15 cellular contexts compared by ENCODE assay signal in genomic region chr2:31979966-31980365, GRCh38. TPM values are rescaled to one million over a fixed set of nuclear protein-coding genes. Genes with fewer than 3 reads are reported as not detected.
DNase-seq lines count a peak whose midpoint lies in the region; ATAC-seq and FAIRE-seq lines count a peak whose summit lies in the region.
"Had no signal": no experiment of that assay in that cellular context is flagged by ENCODE, and none has a peak within 500 bp of the region (broad histone marks: within the 10 kb centered on the region; RNA-seq: fewer than 3 reads in every experiment).

No MANE protein-coding gene starts in this region.

- DNase-seq in MG63 (peak; percentile 18), D341Med (ENCODE audit: low spot score) (no peak), urothelium cell line (ENCODE audit: low spot score) (no peak)
- DNase-seq in stimulated activated CD4-positive, alpha-beta T cell treated with anti-CD3 and anti-CD28 coated beads, Interleukin-4, amount 100 ng/mL, for 1 hour = no peak
- DNase-seq: CD8-positive, alpha-beta T cell; MM.1S; NCI-H1092; NCI-H146; Right ventricle myocardium superior had no signal

- peak; percentile 9 for FAIRE-seq in A204.1 (lab: Jason Lieb, UNC)
- peak; percentile 70 for FAIRE-seq in endometrium (lab: Jason Lieb, UNC)
- peak; percentile 73 for FAIRE-seq in islet of Langerhans (lab: Jason Lieb, UNC)
- no peak for FAIRE-seq in urothelium cell line (lab: Jason Lieb, UNC)
- FAIRE-seq: D721Med had no signal

- no peaks in the 10 kb centered on the region for H3K9me3 ChIP-seq in MG63

- no peak for ATAC-seq in HG03097 (IDR thresholded peaks at IDR 0.05; ENCODE audit: low FRiP score, unreplicated experiment)

- H3K4me3 ChIP-seq in MG63 = no peak overlapping the region
- H3K4me3 ChIP-seq: BLaER1 treated with 17β-estradiol and CSF1 and Interleukin-3, amounts not matched to agents 10 nM and 100 nM had no signal

- no peaks in the 10 kb centered on the region for H3K27me3 ChIP-seq in MG63
- H3K27me3 ChIP-seq: BLaER1 treated with 17β-estradiol and CSF1 and Interleukin-3, amounts not matched to agents 10 nM and 100 nM had no signal

- no peaks in the 10 kb centered on the region for H3K36me3 ChIP-seq in MG63

RNA-seq across cellular contexts. Expression of gene MEMO1, which starts 30.8 kb away (rescaled TPM):
- 82.3 and 85.8 TPM in 2 replicates for total RNA-seq in MG63 (2014; rRNA removed; shearing (Covaris generic); ENCODE audit: low replicate concordance)

RNA-seq across cellular contexts. Expression of gene DPY30, which starts 59.6 kb away (rescaled TPM):
- total RNA-seq in MG63 (2014; rRNA removed; shearing (Covaris generic); ENCODE audit: low replicate concordance) = 145 and 202 TPM in 2 replicates
